8 cellular contexts compared by ENCODE assay signal in genomic region chr11:65112226-65112550, GRCh38. TPM values are rescaled to one million over a fixed set of nuclear protein-coding genes. Genes with fewer than 3 reads are reported as not detected.
A peak's percentile ranks its signal among the peaks of the same experiment; 100 is the strongest.
DNase-seq lines count a peak whose midpoint lies in the region; ATAC-seq, FAIRE-seq and TF ChIP-seq lines count a peak whose summit lies in the region.

No MANE protein-coding gene starts in this region.

- H4K91ac ChIP-seq in IMR-90 (ENCODE audit: insufficient read depth, low read depth, low read length), result no peak overlapping the region

- peaks cover 28% of the 10 kb centered on the region for H3K36me3 Mint-ChIP-seq in central memory CD8-positive, alpha-beta T cell (ENCODE audit: insufficient read depth)

- H3K14ac ChIP-seq in IMR-90 (replicated peaks; ENCODE audit: low read depth, low read length), result no peak overlapping the region

- peak overlapping the region; percentile 95 for H3K4me3 Mint-ChIP-seq in central memory CD8-positive, alpha-beta T cell

- ATAC-seq in A549 (peak in 1 of 2 experiments; percentile 0; a peak in 1 of 6 replicates), IMR-90 (ENCODE audit: low read depth) (no peak), HG03521 (IDR thresholded peaks at IDR 0.05; ENCODE audit: unreplicated experiment) (no peak), HG02610 (IDR thresholded peaks at IDR 0.05; ENCODE audit: unreplicated experiment) (no peak)
- peak; percentile 1 for ATAC-seq in central memory CD8-positive, alpha-beta T cell (replicated peaks; ENCODE audit: extremely low read depth, poor library complexity, severe bottlenecking)

- H3K4me2 ChIP-seq in A549 (peak overlapping the region; percentile 100), IMR-90 (ENCODE audit: low read depth, low read length) (peak overlapping the region; percentile 81)

- intact Hi-C loops in IMR-90 (cut with micrococcal nuclease), result loop anchor here (5.0 kb wide), 1 partner anchor 140 kb away; no protein-coding TSS in a partner anchor

- peaks cover 11% of the 10 kb centered on the region; the same call in 1 of the 2 replicates for H4K20me1 ChIP-seq in IMR-90 (ENCODE audit: insufficient read depth, low read length)

- no peak overlapping the region for H4K8ac ChIP-seq in IMR-90 (ENCODE audit: low read depth in 2 of 2, low read length in 2 of 2)

- no peak overlapping the region for H3K4ac ChIP-seq in IMR-90 (ENCODE audit: low read depth, low read length)

- H3K9me3 Mint-ChIP-seq in central memory CD8-positive, alpha-beta T cell, result no peaks in the 10 kb centered on the region

- TF ChIP-seq RAD21 in A549 (conservative IDR thresholded peaks at IDR 0.05 in 1 of 2, IDR thresholded peaks at IDR 0.05 in 1 of 2) (no peak), IMR-90 (IDR thresholded peaks at IDR 0.05; ENCODE audit: low read length) (no peak)

- no peaks in the 10 kb centered on the region for H3K27me3 Mint-ChIP-seq in central memory CD8-positive, alpha-beta T cell

- H2BK15ac ChIP-seq in IMR-90 (ENCODE audit: low read depth, low read length), result no peak overlapping the region

- TF ChIP-seq EP300 in A549 (IDR thresholded peaks at IDR 0.05), result no peak

- no peak overlapping the region for H3K18ac ChIP-seq in IMR-90 (ENCODE audit: low read depth, low read length)

- H3K27me3 ChIP-seq in IMR-90 (ENCODE audit: control insufficient read depth, insufficient read depth, low read length), result no peaks in the 10 kb centered on the region
- no peaks in the 10 kb centered on the region for H3K27me3 ChIP-seq in mucosa of rectum (ENCODE audit: control insufficient read depth in 2 of 2, insufficient read depth in 2 of 2, low read length in 2 of 2)

- H3K4me1 ChIP-seq in A549 (peaks cover 31% of the 10 kb centered on the region; the same call in 2 of the 3 replicates), IMR-90 (ENCODE audit: control insufficient read depth, insufficient read depth, low read length) (peaks cover 20% of the 10 kb centered on the region), mucosa of rectum (ENCODE audit: control insufficient read depth in 2 of 2, insufficient read depth in 2 of 2, low read length in 2 of 2) (peaks cover 38 to 39% of the 10 kb centered on the region in 2 donors)

- peak overlapping the region; percentile 74 for H2AK9ac ChIP-seq in IMR-90 (replicated peaks; ENCODE audit: low read depth, low read length, poor library complexity)

- no peak overlapping the region for H3K23ac ChIP-seq in IMR-90 (ENCODE audit: low read depth, low read length)

- H3K4me3 ChIP-seq in A549 (peak overlapping the region; percentile 52), IMR-90 (ENCODE audit: insufficient read depth, low read depth, low read length) (peak overlapping the region; percentile 43), mucosa of rectum (ENCODE audit: low read length in 2 of 2) (peak overlapping the region; percentile 66)

- CTCF ChIA-PET in A549 (lab: Yijun Ruan, JAX), result interaction anchor here (0.6 to 6.6 kb wide), 22 partner anchors 8 to 312 kb away, joined by 3 to 153 read pairs (median 6); partner anchors contain the start of genes ARL2, FAU, MRPL49 and SAC3D1
- CTCF ChIA-PET in IMR-90 (lab: Yijun Ruan, JAX), result interaction anchor here (1.0 to 3.5 kb wide), 2 partner anchors 14 to 71 kb away, joined by 3 to 15 read pairs; partner anchors contain the start of gene SAC3D1

- in situ Hi-C loops in IMR-90 (cut with MboI; ENCODE audit: low sequenced_read_pairs), result no loop called here

- H3K9me3 ChIP-seq in A549 (no peaks in the 10 kb centered on the region), IMR-90 (ENCODE audit: control insufficient read depth, insufficient read depth, low read length) (no peaks in the 10 kb centered on the region), mucosa of rectum (ENCODE audit: control insufficient read depth in 2 of 2, low read length in 2 of 2) (no peaks in the 10 kb centered on the region)

- peaks cover 0 to 29% of the 10 kb centered on the region in 2 experiments for H3K79me1 ChIP-seq in IMR-90 (ENCODE audit: low read depth in 1 of 2, low read length in 2 of 2)

- H2AK5ac ChIP-seq in IMR-90 (ENCODE audit: low read depth, low read length), result no peak overlapping the region

- no peak for FAIRE-seq in A549 (lab: Jason Lieb, UNC)

- H3K27ac Mint-ChIP-seq in central memory CD8-positive, alpha-beta T cell (ENCODE audit: low read depth), result peak overlapping the region; percentile 98

- no TSS peak for BruUV-seq in IMR-90 (replicated peaks; lab: Mats Ljungman, UMichigan)

- no peak overlapping the region for H3K56ac ChIP-seq in IMR-90 (ENCODE audit: extremely low read depth, insufficient read depth, low read length)

- H3K9me1 ChIP-seq in IMR-90 (ENCODE audit: insufficient read depth, low read length), result 0 out of 2 replicates have a peak, but pooled peaks cover 2% of the 10 kb centered on the region

- no peak overlapping the region for H2BK20ac ChIP-seq in IMR-90 (ENCODE audit: low read depth, low read length)

- H4K5ac ChIP-seq in IMR-90 (ENCODE audit: low read depth, low read length), result no peak overlapping the region

- H3K9ac ChIP-seq in IMR-90 (ENCODE audit: low read depth, low read length), result no peak overlapping the region
- peak overlapping the region; percentile 63 to 74 for H3K9ac ChIP-seq in mucosa of rectum (ENCODE audit: low read depth in 1 of 2, low read length in 2 of 2)

- H3K27ac ChIP-seq in A549 (peak overlapping the region; percentile 73 to 88), IMR-90 (ENCODE audit: insufficient read depth, low read length) (no peak overlapping the region), mucosa of rectum (ENCODE audit: low read depth in 2 of 2, low read length in 2 of 2) (peak overlapping the region; percentile 0 to 61)

- H2AFZ ChIP-seq in IMR-90 (replicated peaks; ENCODE audit: low read length, poor library complexity), result peak overlapping the region; percentile 95

- 2% methylated on average over 10 of the region's 28 CpGs for WGBS in A549 (ENCODE audit: missing lambda C conversion rate)
- 4% methylated on average over 18 of the region's 28 CpGs; no CpG with 5 or more reads in 1 of the 2 experiments for WGBS in IMR-90 (ENCODE audit: extremely low coverage in 2 of 2, insufficient read length in 1 of 2), 2 experiments

- no peak for DNase-seq in A549 (ENCODE audit: low read depth in 1 of 2, low spot score in 1 of 2)
- no peak for DNase-seq in IMR-90
- DNase-seq in central memory CD8-positive, alpha-beta T cell (ENCODE audit: low spot score in 2 of 2), result no peak
- DNase-seq in NCI-H187 treated with DMSO at 0.1 percent for 48 hours (lab: John Stamatoyannopoulos, UW), result no peak
- no peak for DNase-seq in T1000 (lab: John Stamatoyannopoulos, UW)

- H2BK5ac ChIP-seq in IMR-90 (ENCODE audit: low read depth, low read length, poor library complexity, severe bottlenecking), result no peak overlapping the region

- H3K4me1 Mint-ChIP-seq in central memory CD8-positive, alpha-beta T cell, result peaks cover 33% of the 10 kb centered on the region

- H3K36me3 ChIP-seq in IMR-90 (ENCODE audit: control insufficient read depth, insufficient read depth, low read length), result peaks cover 11% of the 10 kb centered on the region
- peaks cover 19 to 24% of the 10 kb centered on the region in 2 donors for H3K36me3 ChIP-seq in mucosa of rectum (ENCODE audit: control insufficient read depth in 2 of 2, insufficient read depth in 2 of 2, low read length in 2 of 2)

- H2BK120ac ChIP-seq in IMR-90 (ENCODE audit: low read depth, low read length), result no peak overlapping the region

- TF ChIP-seq CTCF in A549 (IDR thresholded peaks at IDR 0.05) (no peak), IMR-90 (conservative IDR thresholded peaks at IDR 0.05; ENCODE audit: low read depth, low read length) (no peak)

- dilution Hi-C loops in IMR-90 (cut with HindIII; ENCODE audit: low sequenced_read_pairs, unreplicated experiment), result no loop called here

- TF ChIP-seq POLR2A in A549 (IDR thresholded peaks at IDR 0.05; ENCODE audit: low read length), result no peak
- no peak for TF ChIP-seq POLR2A in IMR-90 (IDR thresholded peaks at IDR 0.05; ENCODE audit: low read depth, low read length)

- POLR2A ChIA-PET in A549 (lab: Yijun Ruan, JAX) (interaction anchor here (0.5 to 3.4 kb wide), 15 partner anchors 10 to 453 kb away, joined by 3 to 24 read pairs (median 3); partner anchors contain the start of genes ARL2, CDC42BPG, DPF2 and FAU), IMR-90 (lab: Charles Lee; ENCODE audit: unreplicated experiment) (interaction anchor here (1.0 kb wide), 1 partner anchor 10 kb away, joined by 3 read pairs; the partner anchor contains the start of genes FAU and MRPL49)

RNA-seq across cellular contexts. Expression of gene TM7SF2, which starts 0.5 kb away (rescaled TPM):
- polyA plus RNA-seq in A549 (2011; rRNA removed), result 8.2 and 9.6 TPM in 2 replicates
- polyA plus RNA-seq in A549 (2012; cell fraction: cytosol; rRNA removed), result 7.9 and 10.1 TPM in 2 replicates
- 31.1 and 39.4 TPM in 2 replicates for polyA plus RNA-seq in A549 (2012; cell fraction: nucleus; rRNA removed)
- 6.9 to 9.7 TPM (median 8.2 TPM) in 3 replicates for polyA plus RNA-seq in A549 (2017; fragmentation: RNase III; extraction: RNeasy Plus Mini Kit Qiagen cat#74134 plus additional on column Dnase treatment)
- 8.6 and 19.4 TPM in 2 replicates for polyA minus RNA-seq in A549 (2011; rRNA and poly(A)+ RNA removed)
- 4.7 and 5.7 TPM in 2 replicates for total RNA-seq in IMR-90 (2012; rRNA removed)
- polyA plus RNA-seq in IMR-90 (2012; rRNA removed), result 7.6 and 11.5 TPM in 2 replicates
- polyA plus RNA-seq in IMR-90 (2012; cell fraction: cytosol; rRNA removed), result 12.0 and 19.9 TPM in 2 replicates
- polyA plus RNA-seq in IMR-90 (2012; cell fraction: nucleus; rRNA removed; ENCODE audit: low replicate concordance), result 27.7 and 50.8 TPM in 2 replicates

RNA-seq across cellular contexts. Expression of gene ZNHIT2, which starts 5.3 kb away (rescaled TPM):
- polyA plus RNA-seq in A549 (2011; rRNA removed), result 5.5 and 6.0 TPM in 2 replicates
- 9.8 and 15.8 TPM in 2 replicates for polyA plus RNA-seq in A549 (2012; cell fraction: cytosol; rRNA removed)
- polyA plus RNA-seq in A549 (2012; cell fraction: nucleus; rRNA removed), result 13.8 and 21.4 TPM in 2 replicates
- 12.4 to 14.0 TPM (median 13.5 TPM) in 3 replicates for polyA plus RNA-seq in A549 (2017; fragmentation: RNase III; extraction: RNeasy Plus Mini Kit Qiagen cat#74134 plus additional on column Dnase treatment)
- polyA minus RNA-seq in A549 (2011; rRNA and poly(A)+ RNA removed), result 2.9 and 4.0 TPM in 2 replicates
- 3.6 and 3.9 TPM in 2 replicates for total RNA-seq in IMR-90 (2012; rRNA removed)
- polyA plus RNA-seq in IMR-90 (2012; rRNA removed), result 5.9 and 7.7 TPM in 2 replicates
- polyA plus RNA-seq in IMR-90 (2012; cell fraction: cytosol; rRNA removed), result 11.1 and 11.4 TPM in 2 replicates
- polyA plus RNA-seq in IMR-90 (2012; cell fraction: nucleus; rRNA removed; ENCODE audit: low replicate concordance), result 2.5 and 10.5 TPM in 2 replicates

RNA-seq across cellular contexts. Expression of gene FAU, which starts 9.7 kb away (rescaled TPM):
- 401 and 591 TPM in 2 replicates for polyA plus RNA-seq in A549 (2011; rRNA removed)
- polyA plus RNA-seq in A549 (2012; cell fraction: cytosol; rRNA removed), result 964 and 1,067 TPM in 2 replicates
- polyA plus RNA-seq in A549 (2012; cell fraction: nucleus; rRNA removed), result 604 and 874 TPM in 2 replicates
- polyA plus RNA-seq in A549 (2017; fragmentation: RNase III; extraction: RNeasy Plus Mini Kit Qiagen cat#74134 plus additional on column Dnase treatment), result 866 to 893 TPM (median 878 TPM) in 3 replicates
- 132 and 170 TPM in 2 replicates for polyA minus RNA-seq in A549 (2011; rRNA and poly(A)+ RNA removed)
- 189 and 285 TPM in 2 replicates for total RNA-seq in IMR-90 (2012; rRNA removed)
- 652 and 804 TPM in 2 replicates for polyA plus RNA-seq in IMR-90 (2012; rRNA removed)
- polyA plus RNA-seq in IMR-90 (2012; cell fraction: cytosol; rRNA removed), result 812 and 1,747 TPM in 2 replicates
- polyA plus RNA-seq in IMR-90 (2012; cell fraction: nucleus; rRNA removed; ENCODE audit: low replicate concordance), result 249 and 290 TPM in 2 replicates

RNA-seq across cellular contexts. Expression of gene MRPL49, which starts 9.9 kb away (rescaled TPM):
- polyA plus RNA-seq in A549 (2011; rRNA removed) (55.5 and 61.8 TPM in 2 replicates), A549 (2017; fragmentation: RNase III; extraction: RNeasy Plus Mini Kit Qiagen cat#74134 plus additional on column Dnase treatment) (62.7 to 65.5 TPM (median 64.5 TPM) in 3 replicates), IMR-90 (2012; rRNA removed) (51.5 and 56.8 TPM in 2 replicates)
- polyA plus RNA-seq in A549 (2012; cell fraction: cytosol; rRNA removed), result 58.6 and 78.9 TPM in 2 replicates
- polyA plus RNA-seq in A549 (2012; cell fraction: nucleus; rRNA removed), result 49.9 and 81.5 TPM in 2 replicates
- polyA minus RNA-seq in A549 (2011; rRNA and poly(A)+ RNA removed), result 36.8 and 43.7 TPM in 2 replicates
- total RNA-seq in IMR-90 (2012; rRNA removed), result 54.2 and 55.2 TPM in 2 replicates
- 39.1 and 52.5 TPM in 2 replicates for polyA plus RNA-seq in IMR-90 (2012; cell fraction: cytosol; rRNA removed)
- polyA plus RNA-seq in IMR-90 (2012; cell fraction: nucleus; rRNA removed; ENCODE audit: low replicate concordance), result 24.5 and 42.4 TPM in 2 replicates

RNA-seq across cellular contexts. Expression of gene VPS51, which starts 16.2 kb away (rescaled TPM):
- polyA plus RNA-seq in A549 (2011; rRNA removed) (37.2 and 44.7 TPM in 2 replicates), A549 (2017; fragmentation: RNase III; extraction: RNeasy Plus Mini Kit Qiagen cat#74134 plus additional on column Dnase treatment) (46.7 to 51.7 TPM (median 51.0 TPM) in 3 replicates), IMR-90 (2012; rRNA removed) (56.3 and 71.2 TPM in 2 replicates)
- 64.6 and 84.0 TPM in 2 replicates for polyA plus RNA-seq in A549 (2012; cell fraction: cytosol; rRNA removed)
- polyA plus RNA-seq in A549 (2012; cell fraction: nucleus; rRNA removed), result 183 and 198 TPM in 2 replicates
- 118 and 162 TPM in 2 replicates for polyA minus RNA-seq in A549 (2011; rRNA and poly(A)+ RNA removed)
- total RNA-seq in IMR-90 (2012; rRNA removed), result 82.5 and 113 TPM in 2 replicates
- 72.8 and 96.0 TPM in 2 replicates for polyA plus RNA-seq in IMR-90 (2012; cell fraction: cytosol; rRNA removed)
- polyA plus RNA-seq in IMR-90 (2012; cell fraction: nucleus; rRNA removed; ENCODE audit: low replicate concordance), result 76.6 and 194 TPM in 2 replicates
